ENCODE assay signal across 18 cellular contexts in genomic region chr12:40464121-40464520, GRCh38.
DNase-seq lines count a peak whose midpoint lies in the region; ATAC-seq, FAIRE-seq and TF ChIP-seq lines count a peak whose summit lies in the region.
"Had no signal": no experiment of that assay in that cellular context is flagged by ENCODE, and none has a peak within 500 bp of the region (broad histone marks: within the 10 kb centered on the region; RNA-seq: fewer than 3 reads in every experiment).

No MANE protein-coding gene starts in this region.

- ATAC-seq in GM12878 (no peak), HG03565 (IDR thresholded peaks at IDR 0.05; ENCODE audit: unreplicated experiment) (no peak), GM18511 (IDR thresholded peaks at IDR 0.05; ENCODE audit: unreplicated experiment) (no peak)
- ATAC-seq: Panc1 had no signal

- DNase-seq in MM.1S: no peak
- DNase-seq in NAMALWA (ENCODE audit: low spot score): peak; percentile 3
- DNase-seq in GM12878 (ENCODE audit: low read depth, low spot score): no peak
- DNase-seq in renal cortical epithelial cell (ENCODE audit: low read depth): peak; percentile 9
- DNase-seq in kidney glomerular epithelial cell (lab: John Stamatoyannopoulos, UW): no peak
- DNase-seq: CD4-positive, alpha-beta T cell; COR-L47; DMS79; H7; MG63; NCI-H1694 treated with DMSO at 0.1 percent for 48 hours; NCI-H446; NCI-H526 had no signal

- no peaks in the 10 kb centered on the region for H3K79me2 ChIP-seq in MM.1S (ENCODE audit: low read length)
- H3K79me2 ChIP-seq in GM12878 (ENCODE audit: control insufficient read depth, insufficient read depth, low read length): no peaks in the 10 kb centered on the region

- no TSS peak for BruUV-seq in GM12878 (replicated peaks; lab: Mats Ljungman, UMichigan)

- SMC1A ChIA-PET in GM12878 (lab: Charles Lee; ENCODE audit: uncharacterized antibody, unreplicated experiment): no interaction called here

- 48% methylated on average over 2 of the region's 2 CpGs for WGBS in GM12878 (ENCODE audit: insufficient coverage, insufficient replicate concordance, low lambda C conversion rate, missing lambda C conversion rate)

- FAIRE-seq in GM12878 (lab: Jason Lieb, UNC): no peak

- TF ChIP-seq EP300 in GM12878 (IDR thresholded peaks at IDR 0.05; ENCODE audit: borderline replicate concordance in 1 of 2, control insufficient read depth in 1 of 2, low read depth in 2 of 2, low read length in 2 of 2): no peak

- H3K27ac ChIP-seq in MM.1S (ENCODE audit: low read length) (no peak overlapping the region), GM12878 (ENCODE audit: control insufficient read depth, insufficient read depth) (no peak overlapping the region)
- H3K27ac ChIP-seq: BLaER1, SJSA1 had no signal

- no peaks in the 10 kb centered on the region for H3K27me3 ChIP-seq in MM.1S (replicated peaks; ENCODE audit: insufficient read depth, low read length)
- H3K27me3 ChIP-seq in GM12878 (replicated peaks in 1 of 2; ENCODE audit: control insufficient read depth in 2 of 2, insufficient read depth in 2 of 2, low read length in 1 of 2): no peaks in the 10 kb centered on the region
- H3K27me3 ChIP-seq: BLaER1, MG63, SJSA1 had no signal

- H3K4me3 ChIP-seq in MM.1S (ENCODE audit: low read length) (no peak overlapping the region), GM12878 (no peak overlapping the region)
- H3K4me3 ChIP-seq: BLaER1, MG63, SJSA1 had no signal

- CTCF ChIA-PET in GM12878 (lab: Yijun Ruan, JAX): no interaction called here

- H2AFZ ChIP-seq in MM.1S (ENCODE audit: low read length) (peak overlapping the region; percentile 2; the same call in 1 of the 2 replicates), GM12878 (ENCODE audit: control insufficient read depth, low read depth, low read length) (no peak overlapping the region)

- H3K9me3 ChIP-seq in MM.1S (replicated peaks; ENCODE audit: insufficient read depth, low read length): no peaks in the 10 kb centered on the region
- H3K9me3 ChIP-seq in GM12878 (replicated peaks; ENCODE audit: control insufficient read depth, insufficient read depth, low read length): no peaks in the 10 kb centered on the region
- H3K9me3 ChIP-seq: BLaER1, MG63, SJSA1 had no signal

- in situ Hi-C loops in GM12878 (cut with MboI): no loop called here

- H3K9me2 ChIP-seq in MM.1S (replicated peaks; ENCODE audit: insufficient read depth, low read length): no peaks in the 10 kb centered on the region

- TF ChIP-seq POLR2A in GM12878 (IDR thresholded peaks at IDR 0.05; ENCODE audit: low read depth, low read length): no peak

- RAD21 ChIA-PET in GM12878 (lab: Charles Lee; ENCODE audit: unreplicated experiment): no interaction called here

- no peaks in the 10 kb centered on the region for H4K20me1 ChIP-seq in MM.1S (ENCODE audit: insufficient read depth, low read length)
- H4K20me1 ChIP-seq in GM12878 (ENCODE audit: control insufficient read depth, insufficient read depth): no peaks in the 10 kb centered on the region
- H4K20me1 ChIP-seq: BLaER1 had no signal

- POLR2A ChIA-PET in GM12878 (lab: Charles Lee): no interaction called here

- no peaks in the 10 kb centered on the region for H3F3A ChIP-seq in MM.1S (ENCODE audit: insufficient read depth, low read length)

- no peaks in the 10 kb centered on the region for H3K36me3 ChIP-seq in MM.1S (replicated peaks; ENCODE audit: insufficient read depth, low read length)
- no peaks in the 10 kb centered on the region for H3K36me3 ChIP-seq in GM12878 (ENCODE audit: control insufficient read depth in 2 of 2, insufficient read depth in 2 of 2, low read length in 1 of 2)
- H3K36me3 ChIP-seq: BLaER1, MG63, SJSA1 had no signal

- H3K9ac ChIP-seq in MM.1S (ENCODE audit: low read length): no peak overlapping the region
- H3K9ac ChIP-seq in GM12878 (ENCODE audit: control insufficient read depth, insufficient read depth, low read length): no peak overlapping the region
- H3K9ac ChIP-seq: BLaER1 had no signal

- H3K4me1 ChIP-seq in MM.1S (ENCODE audit: low read length) (no peaks in the 10 kb centered on the region), GM12878 (ENCODE audit: control insufficient read depth, insufficient read depth, low read length) (no peaks in the 10 kb centered on the region)
- H3K4me1 ChIP-seq: BLaER1, SJSA1 had no signal

- intact Hi-C loops in GM12878 (cut with micrococcal nuclease; ENCODE audit: unreplicated experiment): no loop called here

- TF ChIP-seq CTCF in MM.1S (IDR thresholded peaks at IDR 0.05; ENCODE audit: low read length): no peak
- no peak for TF ChIP-seq CTCF in GM12878 (IDR thresholded peaks at IDR 0.05 in 2 of 3, conservative IDR thresholded peaks at IDR 0.05 in 1 of 3; ENCODE audit: control insufficient read depth in 2 of 3, extremely low read depth in 1 of 3, insufficient read depth in 1 of 3, low read depth in 3 of 3, low read length in 3 of 3)

- H3K4me2 ChIP-seq in MM.1S (ENCODE audit: low read depth, low read length) (no peak overlapping the region), GM12878 (ENCODE audit: control insufficient read depth, insufficient read depth) (no peak overlapping the region)
- H3K4me2 ChIP-seq: BLaER1 had no signal

- no peak for TF ChIP-seq RAD21 in GM12878 (IDR thresholded peaks at IDR 0.05; ENCODE audit: insufficient read depth, low read depth, low read length)

TF ChIP-seq in GM12878, 131 proteins besides CTCF, POLR2A, EP300 and RAD21:
- TF ChIP-seq SPI1 (IDR thresholded peaks at IDR 0.05; ENCODE audit: borderline replicate concordance, insufficient read depth, low read depth, low read length) (peak; percentile 47), KLF5 (IDR thresholded peaks at IDR 0.05; ENCODE audit: partially characterized antibody) (no peak)

Comparison
In these comparisons a context has a peak if more than half of its experiments do, and no peak if none do; other contexts are left out.
1. DNase-seq: peak in NAMALWA (single experiment) and renal cortical epithelial cell (single experiment); none in MM.1S (single experiment), GM12878 (single experiment) and kidney glomerular epithelial cell (single experiment).